ENCODE assay signal across 1 cellular context in genomic region chr22:26679003-26679629, GRCh38.
TF ChIP-seq lines count a peak whose summit lies in the region.

No MANE protein-coding gene starts in this region.

TF ChIP-seq in H1, 55 proteins besides CTCF, POLR2A, EP300 and RAD21:
- TF ChIP-seq GABPA (IDR thresholded peaks at IDR 0.05; ENCODE audit: borderline replicate concordance, insufficient read depth, low read length) (no peak), PHF8 (conservative IDR thresholded peaks at IDR 0.05; ENCODE audit: low read depth, low read length) (no peak), CEBPB (IDR thresholded peaks at IDR 0.05; ENCODE audit: low read depth, low read length) (no peak), YY1 (IDR thresholded peaks at IDR 0.05; ENCODE audit: low read depth, low read length) (0 out of 2 replicates have a peak, but pooled peaks have one; percentile 27), TBP (IDR thresholded peaks at IDR 0.05; ENCODE audit: low read depth, low read length) (0 out of 2 replicates have a peak, but pooled peaks have one; percentile 19)
